Comparison of ENCODE assay signal across 25 cellular contexts in genomic region chr12:127005406-127005805, GRCh38.
A peak's percentile ranks its signal among the peaks of the same experiment; 100 is the strongest.
DNase-seq lines count a peak whose midpoint lies in the region; ATAC-seq, FAIRE-seq and TF ChIP-seq lines count a peak whose summit lies in the region.
"Had no signal": no experiment of that assay in that cellular context is flagged by ENCODE, and none has a peak within 500 bp of the region (broad histone marks: within the 10 kb centered on the region; RNA-seq: fewer than 3 reads in every experiment).

No MANE protein-coding gene starts in this region.

- no peaks in the 10 kb centered on the region for H3K36me3 ChIP-seq in right lobe of liver
- H3K36me3 ChIP-seq in small intestine (ENCODE audit: control insufficient read depth in 2 of 2, insufficient read depth in 2 of 2, low read length in 2 of 2), result no peaks in the 10 kb centered on the region
- H3K36me3 ChIP-seq in tibial artery, result no peaks in the 10 kb centered on the region
- H3K36me3 ChIP-seq: BE2C, BLaER1 had no signal

- no peak for TF ChIP-seq POLR2A in right lobe of liver (IDR thresholded peaks at IDR 0.05)

- intact Hi-C loops in right lobe of liver (cut with DNase I) (no loop called here), tibial artery (cut with DNase I; ENCODE audit: low total_unique reads) (no loop called here)

- ATAC-seq in left lobe of liver (peak; percentile 77), right lobe of liver (peak; percentile 46 to 70 (median 59))
- ATAC-seq in activated CD8-positive, alpha-beta T cell treated with anti-CD3 and anti-CD28 coated beads, Interleukin-2, amount 10 ng/mL, durations not matched to agents 7 days and 5 days, result no peak

- TF ChIP-seq CTCF in right lobe of liver (IDR thresholded peaks at IDR 0.05) (no peak), tibial artery (IDR thresholded peaks at IDR 0.05) (no peak)

- no peak for FAIRE-seq in small intestine (lab: Jason Lieb, UNC)
- FAIRE-seq: A204.1, GM12891, GM18507 had no signal

- H3K4me3 ChIP-seq in right lobe of liver, result no peak overlapping the region
- H3K4me3 ChIP-seq in small intestine (ENCODE audit: low read depth in 1 of 2, low read length in 2 of 2), result no peak overlapping the region
- no peak overlapping the region for H3K4me3 ChIP-seq in tibial artery
- H3K4me3 ChIP-seq: BLaER1 had no signal

- H3K4me1 Mint-ChIP-seq in activated CD8-positive, alpha-beta T cell treated with anti-CD3 and anti-CD28 coated beads, Interleukin-2, amount 10 ng/mL, durations not matched to agents 7 days and 5 days (ENCODE audit: low read depth), result no peaks in the 10 kb centered on the region
- H3K4me1 Mint-ChIP-seq: CD14-positive monocyte; CD4-positive, alpha-beta memory T cell; CD4-positive, CD25-positive, alpha-beta regulatory T cell; CD8-positive, alpha-beta memory T cell had no signal

- no peak overlapping the region for H3K4me3 Mint-ChIP-seq in activated CD8-positive, alpha-beta T cell treated with anti-CD3 and anti-CD28 coated beads, Interleukin-2, amount 10 ng/mL, durations not matched to agents 7 days and 5 days
- H3K4me3 Mint-ChIP-seq: CD14-positive monocyte; CD4-positive, alpha-beta memory T cell; CD4-positive, CD25-positive, alpha-beta regulatory T cell; CD8-positive, alpha-beta memory T cell had no signal

- CTCF ChIA-PET in activated CD8-positive, alpha-beta T cell treated with anti-CD3 and anti-CD28 coated beads, Interleukin-2, amount 10 ng/mL, durations not matched to agents 7 days and 5 days (lab: Charles Lee), result no interaction called here

- no peaks in the 10 kb centered on the region for H3K27me3 ChIP-seq in right lobe of liver
- no peaks in the 10 kb centered on the region for H3K27me3 ChIP-seq in small intestine (ENCODE audit: control insufficient read depth in 2 of 2, insufficient read depth in 2 of 2, low read length in 2 of 2)
- H3K27me3 ChIP-seq in tibial artery, result no peaks in the 10 kb centered on the region
- H3K27me3 ChIP-seq: BE2C, BLaER1 had no signal

- 69% methylated on average over 3 of the region's 3 CpGs for WGBS in right lobe of liver (ENCODE audit: insufficient coverage, low coverage, low lambda C conversion rate, missing lambda C conversion rate)
- WGBS in small intestine, 3 donors, result 48 to 75% (median 54%) methylated on average over 3 of the region's 3 CpGs

- no peaks in the 10 kb centered on the region for H3K27me3 Mint-ChIP-seq in activated CD8-positive, alpha-beta T cell treated with anti-CD3 and anti-CD28 coated beads, Interleukin-2, amount 10 ng/mL, durations not matched to agents 7 days and 5 days (ENCODE audit: low read depth)
- H3K27me3 Mint-ChIP-seq: CD4-positive, CD25-positive, alpha-beta regulatory T cell had no signal

- H3K9me3 ChIP-seq in right lobe of liver (no peaks in the 10 kb centered on the region), small intestine (ENCODE audit: control insufficient read depth, low read depth) (no peaks in the 10 kb centered on the region), tibial artery (no peaks in the 10 kb centered on the region)
- H3K9me3 ChIP-seq: BLaER1 had no signal

- H3K27ac Mint-ChIP-seq in activated CD8-positive, alpha-beta T cell treated with anti-CD3 and anti-CD28 coated beads, Interleukin-2, amount 10 ng/mL, durations not matched to agents 7 days and 5 days, result no peak overlapping the region
- H3K27ac Mint-ChIP-seq: CD14-positive monocyte; CD4-positive, alpha-beta memory T cell; CD4-positive, CD25-positive, alpha-beta regulatory T cell; CD8-positive, alpha-beta memory T cell had no signal

- no peaks in the 10 kb centered on the region for H3K36me3 Mint-ChIP-seq in activated CD8-positive, alpha-beta T cell treated with anti-CD3 and anti-CD28 coated beads, Interleukin-2, amount 10 ng/mL, durations not matched to agents 7 days and 5 days (ENCODE audit: low read depth)
- H3K36me3 Mint-ChIP-seq: CD14-positive monocyte; CD4-positive, alpha-beta memory T cell; CD4-positive, CD25-positive, alpha-beta regulatory T cell; CD8-positive, alpha-beta memory T cell had no signal

- no peaks in the 10 kb centered on the region for H3K9me3 Mint-ChIP-seq in activated CD8-positive, alpha-beta T cell treated with anti-CD3 and anti-CD28 coated beads, Interleukin-2, amount 10 ng/mL, durations not matched to agents 7 days and 5 days (ENCODE audit: insufficient read depth)

- H3K27ac ChIP-seq in right lobe of liver, result peak overlapping the region in 1 of 3 donors; percentile 47
- H3K27ac ChIP-seq in small intestine (ENCODE audit: low read depth in 1 of 2, low read length in 1 of 2), result peak overlapping the region in 1 of 2 donors; percentile 52
- H3K27ac ChIP-seq in tibial artery, result no peak overlapping the region
- H3K27ac ChIP-seq: BLaER1 had no signal

- DNase-seq in left lobe of liver (ENCODE audit: low spot score) (peak; percentile 84), right lobe of liver (peak in 2 of 3 donors; percentile 62 to 86), small intestine (peak; percentile 75), tibial artery (no peak)
- DNase-seq in activated CD8-positive, alpha-beta T cell treated with anti-CD3 and anti-CD28 coated beads, Interleukin-2, amount 10 ng/mL, durations not matched to agents 7 days and 5 days, result no peak
- DNase-seq: 8988T; ACHN; BE2C; C1 segment of cervical spinal cord; CD4-positive, alpha-beta memory T cell; CD4-positive, CD25-positive, alpha-beta regulatory T cell; CD8-positive, alpha-beta memory T cell; COR-L47; DMS 273 treated with DMSO at 0.1 percent for 48 hours; DMS153; DMS53; DMS79; DND-41; EL; GF-D8 had no signal

- H3K4me1 ChIP-seq in right lobe of liver (peaks cover 0 to 36% (median 0%) of the 10 kb centered on the region in 4 donors), small intestine (ENCODE audit: control insufficient read depth in 2 of 2, insufficient read depth in 1 of 2, low read depth in 1 of 2, low read length in 1 of 2) (peaks cover 0 to 3% of the 10 kb centered on the region in 2 donors), tibial artery (no peaks in the 10 kb centered on the region)
- H3K4me1 ChIP-seq: BE2C had no signal

- POLR2A ChIA-PET in activated CD8-positive, alpha-beta T cell treated with anti-CD3 and anti-CD28 coated beads, Interleukin-2, amount 10 ng/mL, durations not matched to agents 7 days and 5 days (lab: Charles Lee), result no interaction called here

Comparison
In these comparisons a context has a peak if more than half of its experiments do, and no peak if none do; other contexts are left out.
1. DNase-seq: peak in left lobe of liver (single experiment), right lobe of liver (2 of 3) and small intestine (single experiment); none in activated CD8-positive, alpha-beta T cell treated with anti-CD3 and anti-CD28 coated beads, Interleukin-2, amount 10 ng/mL, durations not matched to agents 7 days and 5 days (single experiment) and tibial artery (0 of 2).